In the genomic region with DNA sequence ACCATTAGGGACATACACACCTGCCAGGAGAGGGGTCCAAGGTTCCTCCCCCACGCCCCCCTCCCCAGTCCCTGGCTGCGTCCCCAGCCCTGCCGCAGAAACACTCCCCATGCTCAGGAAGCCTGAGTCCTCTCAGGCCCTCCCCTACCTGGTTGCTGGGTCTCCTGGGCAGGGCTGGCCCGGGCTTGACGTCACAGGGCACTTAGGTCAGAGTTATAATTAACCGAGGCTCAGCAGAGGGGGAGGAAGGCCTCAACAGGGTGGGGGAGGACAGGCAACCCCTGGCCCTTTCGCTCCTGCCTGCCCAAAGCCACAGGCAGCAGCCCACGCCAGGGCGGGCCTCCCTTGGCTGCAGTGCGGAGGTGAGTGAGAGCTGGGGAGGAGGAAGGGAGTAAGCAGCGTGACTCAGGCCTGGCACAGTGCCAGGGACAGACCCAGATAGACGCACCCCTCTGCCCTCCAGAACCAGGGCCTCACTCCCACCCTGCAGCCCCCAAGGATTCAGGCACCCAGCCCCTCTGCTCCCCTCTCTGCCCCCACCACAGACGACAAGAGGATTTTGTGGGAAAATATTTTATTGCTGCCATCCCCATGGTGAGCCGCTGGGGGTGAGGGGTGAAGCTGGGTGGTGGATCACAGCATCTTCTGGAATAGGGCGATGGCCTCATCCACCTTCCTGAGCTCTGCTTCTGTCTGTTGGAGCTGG, we compare ENCODE assay signal across 8 cellular contexts. TPM values are rescaled to one million over a fixed set of nuclear protein-coding genes. Genes with fewer than 3 reads are reported as not detected.
A peak's percentile ranks its signal among the peaks of the same experiment; 100 is the strongest.
DNase-seq lines count a peak whose midpoint lies in the region; ATAC-seq and TF ChIP-seq lines count a peak whose summit lies in the region.

A gene with protein sequence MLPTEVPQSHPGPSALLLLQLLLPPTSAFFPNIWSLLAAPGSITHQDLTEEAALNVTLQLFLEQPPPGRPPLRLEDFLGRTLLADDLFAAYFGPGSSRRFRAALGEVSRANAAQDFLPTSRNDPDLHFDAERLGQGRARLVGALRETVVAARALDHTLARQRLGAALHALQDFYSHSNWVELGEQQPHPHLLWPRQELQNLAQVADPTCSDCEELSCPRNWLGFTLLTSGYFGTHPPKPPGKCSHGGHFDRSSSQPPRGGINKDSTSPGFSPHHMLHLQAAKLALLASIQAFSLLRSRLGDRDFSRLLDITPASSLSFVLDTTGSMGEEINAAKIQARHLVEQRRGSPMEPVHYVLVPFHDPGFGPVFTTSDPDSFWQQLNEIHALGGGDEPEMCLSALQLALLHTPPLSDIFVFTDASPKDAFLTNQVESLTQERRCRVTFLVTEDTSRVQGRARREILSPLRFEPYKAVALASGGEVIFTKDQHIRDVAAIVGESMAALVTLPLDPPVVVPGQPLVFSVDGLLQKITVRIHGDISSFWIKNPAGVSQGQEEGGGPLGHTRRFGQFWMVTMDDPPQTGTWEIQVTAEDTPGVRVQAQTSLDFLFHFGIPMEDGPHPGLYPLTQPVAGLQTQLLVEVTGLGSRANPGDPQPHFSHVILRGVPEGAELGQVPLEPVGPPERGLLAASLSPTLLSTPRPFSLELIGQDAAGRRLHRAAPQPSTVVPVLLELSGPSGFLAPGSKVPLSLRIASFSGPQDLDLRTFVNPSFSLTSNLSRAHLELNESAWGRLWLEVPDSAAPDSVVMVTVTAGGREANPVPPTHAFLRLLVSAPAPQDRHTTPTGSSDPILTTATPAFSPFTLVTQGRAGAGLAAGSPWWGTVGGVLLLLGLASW (minus strand): TSS at position 368 of the 706 bp plus-strand sequence. CDS start 549 bp downstream, outside the sequence.

- POLR2A ChIA-PET in activated B cell treated with CpG ODN at 0.5 μM for 24 hours (lab: Charles Lee) = interaction anchor here (0.6 to 1.9 kb wide), 12 partner anchors 13 to 125 kb away, joined by 3 to 12 read pairs (median 6); a partner anchor contains a TSS

- H3K27me3 Mint-ChIP-seq in activated B cell treated with CpG ODN at 0.5 μM for 24 hours = no peaks in the 10 kb centered on the region

- intact Hi-C loops in activated B cell treated with CpG ODN at 0.5 μM for 24 hours (cut with micrococcal nuclease) = loop anchor here (1.0 kb wide), 2 partner anchors 12 to 17 kb away; no protein-coding TSS in a partner anchor

- CTCF ChIA-PET in activated B cell treated with CpG ODN at 0.5 μM for 24 hours (lab: Charles Lee) = no interaction called here

- TF ChIP-seq CTCF in activated B cell treated with CpG ODN at 0.5 μM for 24 hours (IDR thresholded peaks at IDR 0.05) (no peak), cardiac fibroblast (IDR thresholded peaks at IDR 0.05; ENCODE audit: low read depth, low read length) (no peak)

- H3K4me3 ChIP-seq in cardiac fibroblast (replicated peaks in 1 of 2; ENCODE audit: low read depth in 2 of 2, low read length in 2 of 2) = no peak within 1 kb of the TSS

- peak; percentile 69 for DNase-seq in G401 (ENCODE audit: low spot score)
- DNase-seq in NCI-H2029 treated with DMSO at 0.1 percent for 48 hours (lab: John Stamatoyannopoulos, UW) = peak; percentile 45
- peak; percentile 64 for DNase-seq in activated B cell treated with CpG ODN at 0.5 μM for 24 hours
- peak; percentile 73 to 85 for DNase-seq in cardiac fibroblast (ENCODE audit: low read depth in 2 of 2)
- DNase-seq in left lobe of liver (ENCODE audit: low spot score) = peak; percentile 93
- DNase-seq in stimulated activated CD4-positive, alpha-beta T cell treated with anti-CD3 and anti-CD28 coated beads, TNF-alpha, amount 100 ng/mL, for 1 hour (ENCODE audit: low read depth in 3 of 3, low spot score in 1 of 3) = peak; percentile 21 to 70 (median 45)

- H3K4me3 Mint-ChIP-seq in activated B cell treated with CpG ODN at 0.5 μM for 24 hours = peak within 1 kb of the TSS; percentile 50

- no peaks in the 10 kb centered on the region for H3K9me3 Mint-ChIP-seq in activated B cell treated with CpG ODN at 0.5 μM for 24 hours

- ATAC-seq in HG02678 (IDR thresholded peaks at IDR 0.05; ENCODE audit: unreplicated experiment) (peak; percentile 74), activated B cell treated with CpG ODN at 0.5 μM for 24 hours (ENCODE audit: low read depth) (peak; percentile 90), left lobe of liver (peak; percentile 77), HG03139 (IDR thresholded peaks at IDR 0.05; ENCODE audit: unreplicated experiment) (no peak)

- peaks cover 38% of the 10 kb centered on the region for H3K36me3 Mint-ChIP-seq in activated B cell treated with CpG ODN at 0.5 μM for 24 hours (ENCODE audit: low read depth)

- H3K4me1 Mint-ChIP-seq in activated B cell treated with CpG ODN at 0.5 μM for 24 hours = peaks cover 30% of the 10 kb centered on the region

- in situ Hi-C loops in G401 (cut with HindIII; ENCODE audit: low sequenced_read_pairs) = no loop called here

- H3K27ac Mint-ChIP-seq in activated B cell treated with CpG ODN at 0.5 μM for 24 hours = peak within 1 kb of the TSS; percentile 72

RNA-seq across cellular contexts. Expression of the gene that starts here (rescaled TPM):
- total RNA-seq in G401 (2014; rRNA removed; shearing (Covaris generic)) = 0.78 and 1.7 TPM in 2 replicates
- total RNA-seq in activated B cell treated with CpG ODN at 0.5 μM for 24 hours (1.6 and 2.9 TPM in 2 replicates), left lobe of liver (2.3 TPM)
